Comparison of ENCODE assay signal across 22 cellular contexts in the genomic region with DNA sequence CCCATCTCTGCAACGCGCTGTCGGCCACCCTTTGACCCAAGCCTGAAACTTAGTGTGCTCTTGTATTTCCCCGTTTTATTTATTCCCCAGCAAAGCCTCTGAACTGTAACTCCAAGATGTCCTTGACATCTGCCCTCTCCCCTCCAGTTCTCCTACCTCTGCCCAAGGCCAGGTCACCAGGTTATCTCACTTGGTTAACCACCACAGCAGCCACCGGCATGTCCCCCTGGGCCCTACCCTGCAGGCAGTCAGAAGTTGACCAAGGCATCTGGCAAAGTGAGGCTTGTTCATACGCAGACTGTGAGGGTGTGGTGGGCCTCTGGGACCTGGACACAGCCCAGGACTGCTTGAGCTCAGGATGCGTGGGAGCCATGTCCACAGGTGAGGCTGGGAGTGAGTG.
DNase-seq lines count a peak whose midpoint lies in the region; ATAC-seq and TF ChIP-seq lines count a peak whose summit lies in the region.
"Had no signal": no experiment of that assay in that cellular context is flagged by ENCODE, and none has a peak within 500 bp of the region (broad histone marks: within the 10 kb centered on the region; RNA-seq: fewer than 3 reads in every experiment).

No MANE protein-coding gene starts in this region.

- H3K36me3 ChIP-seq in SK-N-SH (replicated peaks in 1 of 2; ENCODE audit: control insufficient read depth in 1 of 2, insufficient read depth in 2 of 2, low read length in 1 of 2) = no peaks in the 10 kb centered on the region
- no peaks in the 10 kb centered on the region for H3K36me3 ChIP-seq in PC-3 (ENCODE audit: low read depth, low read length)
- no peaks in the 10 kb centered on the region for H3K36me3 ChIP-seq in mesenchymal stem cell (ENCODE audit: control insufficient read depth in 1 of 2, insufficient read depth in 2 of 2, low read depth in 1 of 2, low read length in 2 of 2)
- H3K36me3 ChIP-seq: Peyer's patch had no signal

- POLR2A ChIA-PET in SK-N-SH (lab: Yijun Ruan, JAX) (no interaction called here), PC-3 (lab: Charles Lee; ENCODE audit: unreplicated experiment) (no interaction called here)
- POLR2A ChIA-PET in activated CD8-positive, alpha-beta T cell treated with anti-CD3 and anti-CD28 coated beads for 36 hours (lab: Charles Lee) = no interaction called here

- no peak overlapping the region for H2AK5ac ChIP-seq in mesenchymal stem cell (ENCODE audit: low read length, severe bottlenecking)

- H3K79me2 ChIP-seq in SK-N-SH (ENCODE audit: insufficient read depth) (no peaks in the 10 kb centered on the region), PC-3 (ENCODE audit: low read length) (no peaks in the 10 kb centered on the region)

- H4K8ac ChIP-seq in mesenchymal stem cell (ENCODE audit: low read length) = no peak overlapping the region

- TF ChIP-seq EP300 in SK-N-SH (IDR thresholded peaks at IDR 0.05; ENCODE audit: borderline replicate concordance in 1 of 2, low read depth in 1 of 2, low read length in 1 of 2) = no peak

- H3K23ac ChIP-seq in mesenchymal stem cell (ENCODE audit: low read length in 2 of 2) = no peak overlapping the region

- no peak overlapping the region for H2BK15ac ChIP-seq in mesenchymal stem cell (ENCODE audit: low read depth, poor library complexity, severe bottlenecking)

- intact Hi-C loops in PC-3 (cut with micrococcal nuclease) = no loop called here
- intact Hi-C loops in activated CD8-positive, alpha-beta T cell treated with anti-CD3 and anti-CD28 coated beads for 36 hours (cut with micrococcal nuclease) = no loop called here

- H3K4ac ChIP-seq in mesenchymal stem cell (ENCODE audit: low read depth in 1 of 2, low read length in 2 of 2) = no peak overlapping the region

- no peaks in the 10 kb centered on the region for H3K27me3 Mint-ChIP-seq in activated CD8-positive, alpha-beta T cell treated with anti-CD3 and anti-CD28 coated beads for 36 hours

- DNase-seq in SK-N-SH (no peak), PC-3 (no peak), mesenchymal stem cell (no peak), kidney tubule cell (ENCODE audit: low spot score) (no peak), DMS79 (lab: John Stamatoyannopoulos, UW) (no peak)
- DNase-seq in activated CD8-positive, alpha-beta T cell treated with anti-CD3 and anti-CD28 coated beads for 36 hours = no peak
- DNase-seq: Calu3; CD8-positive, alpha-beta memory T cell; DMS153; KBM-7; NCI-H1092 treated with DMSO at 0.1 percent for 48 hours; NCI-H1436 treated with DMSO at 0.1 percent for 48 hours; NCI-H1930; NCI-H524; NCI-H774; NK-92 treated with Interleukin-12 subunit alpha and Interleukin-12 subunit beta, amount 100 ng/mL, for 24 hours; SHP77 had no signal

- H2AFZ ChIP-seq in SK-N-SH (ENCODE audit: low read depth) = no peak overlapping the region
- H2AFZ ChIP-seq in PC-3 (ENCODE audit: low read length) = no peak overlapping the region
- H2AFZ ChIP-seq in mesenchymal stem cell (ENCODE audit: low read depth, low read length) = no peak overlapping the region

- TF ChIP-seq RAD21 in SK-N-SH (IDR thresholded peaks at IDR 0.05; ENCODE audit: low read length) = no peak

- peak overlapping the region; percentile 91 for H2BK120ac ChIP-seq in mesenchymal stem cell (ENCODE audit: low read depth, low read length)

- no peak overlapping the region for H3K14ac ChIP-seq in mesenchymal stem cell (ENCODE audit: low read length in 2 of 2)

- H3K27ac ChIP-seq in SK-N-SH (ENCODE audit: low read depth in 2 of 2, low read length in 1 of 2) = peak overlapping the region in 1 of 2 experiments; percentile 98; a peak in 2 of 4 replicates
- H3K27ac ChIP-seq in PC-3 (ENCODE audit: low read length) = peak overlapping the region; percentile 99
- H3K27ac ChIP-seq in mesenchymal stem cell (ENCODE audit: low read length, poor library complexity, severe bottlenecking) = no peak overlapping the region
- H3K27ac ChIP-seq: 22Rv1, C4-2B had no signal

- no peaks in the 10 kb centered on the region for H3K36me3 Mint-ChIP-seq in activated CD8-positive, alpha-beta T cell treated with anti-CD3 and anti-CD28 coated beads for 36 hours (ENCODE audit: low read depth)

- H4K20me1 ChIP-seq in SK-N-SH (ENCODE audit: insufficient read depth) = no peaks in the 10 kb centered on the region
- no peaks in the 10 kb centered on the region for H4K20me1 ChIP-seq in PC-3 (ENCODE audit: low read length)

- H3K27me3 ChIP-seq in SK-N-SH (ENCODE audit: insufficient read depth) (no peaks in the 10 kb centered on the region), PC-3 (ENCODE audit: low read length) (no peaks in the 10 kb centered on the region), mesenchymal stem cell (ENCODE audit: control insufficient read depth in 1 of 2, insufficient read depth in 1 of 2, low read length in 2 of 2) (peaks cover 3 to 17% of the 10 kb centered on the region in 2 experiments)
- H3K27me3 ChIP-seq: Peyer's patch had no signal

- no TSS peak for BruUV-seq in PC-3 (replicated peaks; lab: Mats Ljungman, UMichigan)

- no peak overlapping the region for H2BK12ac ChIP-seq in mesenchymal stem cell (ENCODE audit: low read length in 2 of 2)

- H3K4me1 ChIP-seq in SK-N-SH (ENCODE audit: control insufficient read depth in 1 of 2, insufficient read depth in 2 of 2, low read depth in 1 of 2, low read length in 1 of 2) = peaks cover 14 to 26% of the 10 kb centered on the region in 2 experiments; a peak in 3 of 4 replicates
- H3K4me1 ChIP-seq in PC-3 (ENCODE audit: insufficient read depth, low read length) = peaks cover 22% of the 10 kb centered on the region
- H3K4me1 ChIP-seq in mesenchymal stem cell (ENCODE audit: control insufficient read depth, insufficient read depth, low read depth, low read length) = peaks cover 19% of the 10 kb centered on the region

- H3K9me2 ChIP-seq in SK-N-SH (no peaks in the 10 kb centered on the region), PC-3 (replicated peaks; ENCODE audit: low read length) (no peaks in the 10 kb centered on the region)

- H3K9ac ChIP-seq in SK-N-SH = peak overlapping the region; percentile 73; the same call in 1 of the 2 replicates
- H3K9ac ChIP-seq in PC-3 (ENCODE audit: low read length) = peak overlapping the region; percentile 47
- no peak overlapping the region for H3K9ac ChIP-seq in mesenchymal stem cell (ENCODE audit: low read length)

- H2BK5ac ChIP-seq in mesenchymal stem cell (ENCODE audit: low read depth, low read length, poor library complexity, severe bottlenecking) = no peak overlapping the region

- peak overlapping the region; percentile 78; the same call in 1 of the 2 replicates for H3K4me2 ChIP-seq in SK-N-SH
- H3K4me2 ChIP-seq in PC-3 (ENCODE audit: low read length) = peak overlapping the region; percentile 82
- H3K4me2 ChIP-seq in mesenchymal stem cell (ENCODE audit: low read length, poor library complexity, severe bottlenecking) = no peak overlapping the region

- TF ChIP-seq CTCF in SK-N-SH (IDR thresholded peaks at IDR 0.05) = no peak
- no peak for TF ChIP-seq CTCF in PC-3 (conservative IDR thresholded peaks at IDR 0.05; ENCODE audit: low read depth, low read length)
- TF ChIP-seq CTCF in activated CD8-positive, alpha-beta T cell treated with anti-CD3 and anti-CD28 coated beads for 36 hours (IDR thresholded peaks at IDR 0.05) = no peak

- CTCF ChIA-PET in SK-N-SH (lab: Yijun Ruan, JAX) (interaction anchor here (1.1 kb wide), 1 partner anchor 478 kb away, joined by 3 read pairs; no protein-coding TSS in a partner anchor), PC-3 (lab: Charles Lee) (no interaction called here)
- CTCF ChIA-PET in activated CD8-positive, alpha-beta T cell treated with anti-CD3 and anti-CD28 coated beads for 36 hours (lab: Charles Lee) = no interaction called here

- no peak overlapping the region for H3K18ac ChIP-seq in mesenchymal stem cell (ENCODE audit: low read depth in 1 of 2, low read length in 2 of 2)

- no peak overlapping the region for H3K4me3 Mint-ChIP-seq in activated CD8-positive, alpha-beta T cell treated with anti-CD3 and anti-CD28 coated beads for 36 hours
- H3K4me3 Mint-ChIP-seq: CD8-positive, alpha-beta memory T cell had no signal

- H3F3A ChIP-seq in SK-N-SH (replicated peaks; ENCODE audit: insufficient read depth) (peaks cover 28% of the 10 kb centered on the region), PC-3 (ENCODE audit: low read length, unreplicated experiment) (no peaks in the 10 kb centered on the region)

- H3K4me3 ChIP-seq in SK-N-SH (ENCODE audit: low read depth in 2 of 2, low read length in 1 of 2) (no peak overlapping the region; a peak in 1 of 4 replicates), PC-3 (ENCODE audit: low read length) (no peak overlapping the region), mesenchymal stem cell (ENCODE audit: insufficient read depth in 1 of 2, low read depth in 1 of 2, low read length in 2 of 2) (no peak overlapping the region)
- H3K4me3 ChIP-seq: Peyer's patch had no signal

- H3K4me1 Mint-ChIP-seq in activated CD8-positive, alpha-beta T cell treated with anti-CD3 and anti-CD28 coated beads for 36 hours (ENCODE audit: low read depth) = no peaks in the 10 kb centered on the region

- H3K9me3 ChIP-seq in SK-N-SH (no peaks in the 10 kb centered on the region), PC-3 (ENCODE audit: low read length) (no peaks in the 10 kb centered on the region), mesenchymal stem cell (ENCODE audit: control insufficient read depth, low read length) (peaks cover 4% of the 10 kb centered on the region)
- H3K9me3 ChIP-seq: Peyer's patch had no signal

- WGBS in SK-N-SH (ENCODE audit: low lambda C conversion rate) = 83% methylated on average over 7 of the region's 7 CpGs
- 91% methylated on average over 7 of the region's 7 CpGs for WGBS in mesenchymal stem cell

- no peaks in the 10 kb centered on the region for H3K9me3 Mint-ChIP-seq in activated CD8-positive, alpha-beta T cell treated with anti-CD3 and anti-CD28 coated beads for 36 hours

- no peak for ATAC-seq in SK-N-SH treated with all-trans-retinoic acid at 6 μM for 48 hours
- ATAC-seq in PC-3 = no peak
- no peak for ATAC-seq in HG03045 (IDR thresholded peaks at IDR 0.05; ENCODE audit: unreplicated experiment)
- no peak for ATAC-seq in activated CD8-positive, alpha-beta T cell treated with anti-CD3 and anti-CD28 coated beads for 36 hours

- no peak overlapping the region for H3K27ac Mint-ChIP-seq in activated CD8-positive, alpha-beta T cell treated with anti-CD3 and anti-CD28 coated beads for 36 hours
- H3K27ac Mint-ChIP-seq: CD8-positive, alpha-beta memory T cell had no signal

- no peaks in the 10 kb centered on the region for H3K79me1 ChIP-seq in mesenchymal stem cell (replicated peaks; ENCODE audit: low read length, poor library complexity, severe bottlenecking)

- H4K91ac ChIP-seq in mesenchymal stem cell (ENCODE audit: low read length) = peak overlapping the region; percentile 3
